Comparison of ENCODE assay signal across 1 cellular context in the genomic region with DNA sequence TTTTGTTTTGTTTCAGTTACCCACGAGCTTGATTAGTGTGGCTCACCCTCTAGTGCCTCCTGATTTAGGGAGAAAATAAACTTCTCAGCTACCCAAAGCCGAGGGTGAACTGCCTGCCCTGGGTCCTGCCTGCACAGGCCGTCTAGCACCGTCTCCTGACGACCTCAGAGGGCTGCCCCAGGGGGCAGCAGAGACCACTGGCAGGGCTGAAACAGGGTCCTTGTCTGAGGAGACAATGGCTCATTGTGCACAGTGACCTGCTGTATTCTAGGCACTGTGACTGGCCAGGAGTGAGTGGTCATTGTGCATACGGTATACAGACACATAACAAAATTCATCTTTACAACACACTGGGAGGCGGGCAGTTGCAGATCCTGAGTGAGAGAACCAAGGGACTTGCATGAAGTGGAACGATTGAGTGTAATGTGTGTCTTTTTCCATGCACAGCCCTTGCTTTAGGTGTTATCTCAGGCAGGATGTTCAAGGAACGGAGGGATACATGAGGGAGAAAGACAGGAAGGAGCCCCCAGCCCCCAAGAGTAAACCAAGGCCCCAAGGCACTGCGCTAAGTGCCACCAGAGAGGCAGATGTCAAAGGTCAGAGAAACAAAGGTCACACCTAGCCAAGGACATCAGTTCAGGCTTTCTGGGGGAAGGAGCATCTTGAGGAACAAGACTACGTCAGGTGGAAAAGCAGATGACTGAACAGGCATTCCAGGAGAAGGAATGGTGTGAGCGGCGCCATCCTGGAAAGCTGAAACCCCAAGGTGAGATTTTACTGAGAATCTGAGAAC.
TF ChIP-seq lines count a peak whose summit lies in the region.

No MANE protein-coding gene starts in this region.

TF ChIP-seq in IMR-90, 13 proteins besides CTCF, POLR2A, EP300 and RAD21:
- TF ChIP-seq MXI1 (IDR thresholded peaks at IDR 0.05; ENCODE audit: borderline replicate concordance, low read depth, low read length) (no peak), NFE2L2 (IDR thresholded peaks at IDR 0.05; ENCODE audit: low read depth, low read length) (no peak), MAZ (IDR thresholded peaks at IDR 0.05; ENCODE audit: borderline replicate concordance, low read depth, low read length) (no peak), RCOR1 (IDR thresholded peaks at IDR 0.05; ENCODE audit: insufficient replicate concordance, low read length) (no peak), MAFK (IDR thresholded peaks at IDR 0.05; ENCODE audit: low read depth, low read length) (no peak), CEBPB (IDR thresholded peaks at IDR 0.05; ENCODE audit: low read depth, low read length) (no peak), ELK1 (IDR thresholded peaks at IDR 0.05; ENCODE audit: borderline replicate concordance, low read depth, low read length) (no peak), BHLHE40 (IDR thresholded peaks at IDR 0.05; ENCODE audit: low read depth, low read length) (no peak), RFX5 (IDR thresholded peaks at IDR 0.05; ENCODE audit: low read depth, low read length) (no peak), CHD1 (IDR thresholded peaks at IDR 0.05; ENCODE audit: low read depth, low read length) (no peak), SMC3 (IDR thresholded peaks at IDR 0.05; ENCODE audit: low read depth, low read length) (no peak), FOS (IDR thresholded peaks at IDR 0.05; ENCODE audit: low read depth, low read length) (no peak)
- TF ChIP-seq, protein P1, sequence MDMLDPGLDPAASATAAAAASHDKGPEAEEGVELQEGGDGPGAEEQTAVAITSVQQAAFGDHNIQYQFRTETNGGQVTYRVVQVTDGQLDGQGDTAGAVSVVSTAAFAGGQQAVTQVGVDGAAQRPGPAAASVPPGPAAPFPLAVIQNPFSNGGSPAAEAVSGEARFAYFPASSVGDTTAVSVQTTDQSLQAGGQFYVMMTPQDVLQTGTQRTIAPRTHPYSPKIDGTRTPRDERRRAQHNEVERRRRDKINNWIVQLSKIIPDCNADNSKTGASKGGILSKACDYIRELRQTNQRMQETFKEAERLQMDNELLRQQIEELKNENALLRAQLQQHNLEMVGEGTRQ (IDR thresholded peaks at IDR 0.05; ENCODE audit: low read depth, low read length) = no peak
